Comparison of ENCODE assay signal across 1 cellular context in genomic region chr18:35054401-35054800, GRCh38.
TF ChIP-seq lines count a peak whose summit lies in the region.

No MANE protein-coding gene starts in this region.

TF ChIP-seq in IMR-90, 13 proteins besides CTCF, POLR2A, EP300 and RAD21 (continued from another document):
- no peak for TF ChIP-seq ELK1 (IDR thresholded peaks at IDR 0.05; ENCODE audit: borderline replicate concordance, low read depth, low read length)
- TF ChIP-seq MAFK (IDR thresholded peaks at IDR 0.05; ENCODE audit: low read depth, low read length) = no peak
- no peak for TF ChIP-seq MXI1 (IDR thresholded peaks at IDR 0.05; ENCODE audit: borderline replicate concordance, low read depth, low read length)
- TF ChIP-seq SMC3 (IDR thresholded peaks at IDR 0.05; ENCODE audit: low read depth, low read length) = no peak
- TF ChIP-seq NFE2L2 (IDR thresholded peaks at IDR 0.05; ENCODE audit: low read depth, low read length) = no peak
- TF ChIP-seq RFX5 (IDR thresholded peaks at IDR 0.05; ENCODE audit: low read depth, low read length) = no peak
- no peak for TF ChIP-seq RCOR1 (IDR thresholded peaks at IDR 0.05; ENCODE audit: insufficient replicate concordance, low read length)
- no peak for TF ChIP-seq BHLHE40 (IDR thresholded peaks at IDR 0.05; ENCODE audit: low read depth, low read length)
- no peak for TF ChIP-seq CEBPB (IDR thresholded peaks at IDR 0.05; ENCODE audit: low read depth, low read length)
